Comparison of ENCODE assay signal across 8 cellular contexts in genomic region chr19:43532962-43533545, GRCh38. TPM values are rescaled to one million over a fixed set of nuclear protein-coding genes. Genes with fewer than 3 reads are reported as not detected.
A peak's percentile ranks its signal among the peaks of the same experiment; 100 is the strongest.
DNase-seq lines count a peak whose midpoint lies in the region; ATAC-seq and TF ChIP-seq lines count a peak whose summit lies in the region.

ZNF575 (plus strand) TSS chr19:43533188; CDS start chr19:43534423, 1,235 bp downstream.

- no peak for TF ChIP-seq CTCF in OCI-LY3 (IDR thresholded peaks at IDR 0.05; ENCODE audit: low read depth, low read length)

- in situ Hi-C loops in Caki2 (cut with HindIII; ENCODE audit: low pct_unique_long_range_greater_than_20kb, low sequenced_read_pairs) = loop anchor here (25.0 kb wide), 1 partner anchor 96 kb away; no protein-coding TSS in a partner anchor

- peak; percentile 46 for ATAC-seq in GM21390 (IDR thresholded peaks at IDR 0.05; ENCODE audit: unreplicated experiment)

- peaks cover 5% of the 10 kb centered on the region; the same call in 1 of the 2 replicates for H4K20me1 ChIP-seq in OCI-LY3 (ENCODE audit: insufficient read depth, low read length)

- H3K27me3 ChIP-seq in HUES48 (ENCODE audit: control insufficient read depth, insufficient read depth, low read length) = peaks cover 5% of the 10 kb centered on the region; the same call in 1 of the 2 replicates
- no peaks in the 10 kb centered on the region for H3K27me3 ChIP-seq in OCI-LY3 (ENCODE audit: low read depth, low read length)
- no peaks in the 10 kb centered on the region for H3K27me3 ChIP-seq in mucosa of rectum (ENCODE audit: control insufficient read depth in 2 of 2, insufficient read depth in 2 of 2, low read length in 2 of 2)

- H3K79me2 ChIP-seq in OCI-LY3 (ENCODE audit: low read length) = no peaks in the 10 kb centered on the region

- peak within 1 kb of the TSS; percentile 92 for H2AFZ ChIP-seq in OCI-LY3 (ENCODE audit: low read depth, low read length)

- H3K4me1 ChIP-seq in HUES48 (ENCODE audit: control insufficient read depth, insufficient read depth, low read length) = peaks cover 11% of the 10 kb centered on the region; the same call in 1 of the 2 replicates
- peaks cover 7% of the 10 kb centered on the region for H3K4me1 ChIP-seq in OCI-LY3 (ENCODE audit: low read length)
- peaks cover 18 to 26% of the 10 kb centered on the region in 2 donors for H3K4me1 ChIP-seq in mucosa of rectum (ENCODE audit: control insufficient read depth in 2 of 2, insufficient read depth in 2 of 2, low read length in 2 of 2)

- H3K9ac ChIP-seq in HUES48 (ENCODE audit: low read depth, low read length) (peak within 1 kb of the TSS; percentile 34), OCI-LY3 (ENCODE audit: low read length) (peak within 1 kb of the TSS; percentile 83), mucosa of rectum (ENCODE audit: low read depth in 1 of 2, low read length in 2 of 2) (peak within 1 kb of the TSS; percentile 77 to 83)

- H3K4me2 ChIP-seq in OCI-LY3 (ENCODE audit: low read length) = peak within 1 kb of the TSS; percentile 89

- H3K9me3 ChIP-seq in HUES48 (ENCODE audit: control insufficient read depth, insufficient read depth, low read length) (no peaks in the 10 kb centered on the region), OCI-LY3 (ENCODE audit: insufficient read depth, low read length) (no peaks in the 10 kb centered on the region), mucosa of rectum (ENCODE audit: control insufficient read depth in 2 of 2, low read length in 2 of 2) (no peaks in the 10 kb centered on the region)

- H3K36me3 ChIP-seq in HUES48 (ENCODE audit: control insufficient read depth, insufficient read depth, low read length) (0 out of 2 replicates have a peak, but pooled peaks cover 6% of the 10 kb centered on the region), OCI-LY3 (replicated peaks; ENCODE audit: low read depth, low read length) (peaks cover 5% of the 10 kb centered on the region), mucosa of rectum (ENCODE audit: control insufficient read depth in 2 of 2, insufficient read depth in 2 of 2, low read length in 2 of 2) (peaks cover 0 to 4% of the 10 kb centered on the region in 2 donors)

- H3K4me3 ChIP-seq in HUES48 (ENCODE audit: low read depth, low read length) (peak within 1 kb of the TSS; percentile 75), OCI-LY3 (ENCODE audit: low read length) (peak within 1 kb of the TSS; percentile 86), mucosa of rectum (ENCODE audit: low read length in 2 of 2) (peak within 1 kb of the TSS; percentile 91 to 94)

- H3K27ac ChIP-seq in HUES48 (ENCODE audit: low read depth, low read length) = peak within 1 kb of the TSS; percentile 77
- peak within 1 kb of the TSS; percentile 80 for H3K27ac ChIP-seq in OCI-LY3 (ENCODE audit: low read length)
- peak within 1 kb of the TSS; percentile 74 for H3K27ac ChIP-seq in epithelial cell of prostate
- peak within 1 kb of the TSS; percentile 93 to 94 for H3K27ac ChIP-seq in mucosa of rectum (ENCODE audit: low read depth in 2 of 2, low read length in 2 of 2)

- DNase-seq in Caki2 (ENCODE audit: low read depth) (peak; percentile 100), activated T-cell treated with anti-CD3 and anti-CD28 coated beads for 24 hours (ENCODE audit: low read depth) (peak; percentile 86), epithelial cell of prostate (ENCODE audit: low read depth, low spot score) (peak; percentile 53)
- DNase-seq in stimulated activated CD8-positive, alpha-beta memory T cell treated with anti-CD3 and anti-CD28 coated beads, Interleukin-4, amount 100 ng/mL, for 4 hours (ENCODE audit: low read depth in 2 of 2, low spot score in 1 of 2) = peak; percentile 62 to 76

RNA-seq across cellular contexts. Expression of gene ZNF575, which starts in this region (rescaled TPM):
- not detected in 2 replicates for total RNA-seq in Caki2 (2014; rRNA removed; shearing (Covaris generic); ENCODE audit: low replicate concordance)

Comparison
In these comparisons a context has a peak if more than half of its experiments do, and no peak if none do; other contexts are left out.
1. Peak in every context shown above with its lines: DNase-seq, ATAC-seq, H3K4me3 ChIP-seq and H3K27ac ChIP-seq.
2. Peak in DNase-seq in Caki2; RNA of the gene not detected or under 1 TPM.